Comparison of ENCODE assay signal across 8 cellular contexts in genomic region chr1:145892486-145893087, GRCh38. TPM values are rescaled to one million over a fixed set of nuclear protein-coding genes. Genes with fewer than 3 reads are reported as not detected.
DNase-seq lines count a peak whose midpoint lies in the region; ATAC-seq and TF ChIP-seq lines count a peak whose summit lies in the region.

No MANE protein-coding gene starts in this region.

- H3K4ac ChIP-seq in mesendoderm (ENCODE audit: low read depth, low read length), result no peak overlapping the region

- H3K36me3 ChIP-seq in mesendoderm (ENCODE audit: control insufficient read depth, insufficient read depth, low read length), result no peaks in the 10 kb centered on the region
- no peaks in the 10 kb centered on the region for H3K36me3 ChIP-seq in uterus

- no peak for TF ChIP-seq POLR2A in uterus (IDR thresholded peaks at IDR 0.05)

- H3K79me2 ChIP-seq in mesendoderm (ENCODE audit: control insufficient read depth, insufficient read depth, low read length), result no peaks in the 10 kb centered on the region

- H2AK5ac ChIP-seq in mesendoderm (ENCODE audit: low read length), result no peak overlapping the region

- TF ChIP-seq CTCF in uterus (IDR thresholded peaks at IDR 0.05), result no peak

- H3K4me3 ChIP-seq in mesendoderm (ENCODE audit: low read length) (no peak overlapping the region), uterus (no peak overlapping the region)

- H3K56ac ChIP-seq in mesendoderm (ENCODE audit: low read length), result peak overlapping the region; percentile 70

- H2BK5ac ChIP-seq in mesendoderm (ENCODE audit: low read length), result no peak overlapping the region

- peak overlapping the region; percentile 41 for H4K5ac ChIP-seq in mesendoderm (ENCODE audit: low read length)

- no peaks in the 10 kb centered on the region for H3K9me3 ChIP-seq in uterus

- ATAC-seq in HG03196 (IDR thresholded peaks at IDR 0.05; ENCODE audit: unreplicated experiment), result no peak
- ATAC-seq in GM18868 (IDR thresholded peaks at IDR 0.05; ENCODE audit: unreplicated experiment), result no peak

- peak overlapping the region; percentile 18 for H3K4me2 ChIP-seq in mesendoderm (ENCODE audit: low read length)

- no peak overlapping the region for H3K23ac ChIP-seq in mesendoderm (ENCODE audit: low read length)

- H3K4me1 ChIP-seq in mesendoderm (ENCODE audit: control insufficient read depth, low read depth, low read length) (peaks cover 4% of the 10 kb centered on the region), uterus (peaks cover 5 to 8% of the 10 kb centered on the region in 2 donors)

- no CpG with 5 or more reads among the region's 3 CpGs for WGBS in mesendoderm (ENCODE audit: extremely low coverage, insufficient coverage, low lambda C conversion rate)

- no peak overlapping the region for H2BK15ac ChIP-seq in mesendoderm (replicated peaks; ENCODE audit: low read depth)

- peak; percentile 62 for DNase-seq in NCI-H2196 (lab: John Stamatoyannopoulos, UW; ENCODE audit: unreplicated experiment)
- no peak for DNase-seq in NCI-H2196 treated with DMSO at 0.1 percent for 48 hours (lab: John Stamatoyannopoulos, UW; ENCODE audit: unreplicated experiment)
- DNase-seq in mesendoderm, result no peak
- DNase-seq in uterus, result peak; percentile 34 to 67
- DNase-seq in NK-92 treated with Interleukin-12 subunit alpha and Interleukin-12 subunit beta, amount 100 ng/mL, for 24 hours (lab: John Stamatoyannopoulos, UW), result no peak

- H3K27me3 ChIP-seq in mesendoderm (ENCODE audit: insufficient read depth, low read length, poor library complexity) (no peaks in the 10 kb centered on the region), uterus (no peaks in the 10 kb centered on the region)

- H3K9ac ChIP-seq in mesendoderm (ENCODE audit: low read length), result peak overlapping the region; percentile 43

- no peak overlapping the region for H2BK120ac ChIP-seq in mesendoderm (ENCODE audit: low read depth, low read length)

- H3K18ac ChIP-seq in mesendoderm (ENCODE audit: low read length), result peak overlapping the region; percentile 54

- H4K8ac ChIP-seq in mesendoderm (ENCODE audit: low read depth, low read length), result no peak overlapping the region

- peak overlapping the region; percentile 87 for H3K27ac ChIP-seq in cingulate gyrus (ENCODE audit: low read depth, low read length)
- H3K27ac ChIP-seq in mesendoderm (ENCODE audit: low read depth, low read length), result no peak overlapping the region
- peak overlapping the region; percentile 95 to 96 for H3K27ac ChIP-seq in uterus

- intact Hi-C loops in uterus (cut with DNase I; ENCODE audit: low total_unique reads), result loop anchor here (10.0 kb wide), 1 partner anchor 122 kb away; no protein-coding TSS in a partner anchor

- no peaks in the 10 kb centered on the region for H3K79me1 ChIP-seq in mesendoderm (ENCODE audit: low read length)

RNA-seq across cellular contexts. Expression of gene ANKRD35, which starts 6.9 kb away (rescaled TPM):
- polyA plus RNA-seq in mesendoderm (2013, experiment 1 of 2), result 0.80 TPM
- polyA plus RNA-seq in mesendoderm (2013, experiment 2 of 2), result 0.78 TPM
- total RNA-seq in uterus, result 1 to 10 TPM in 3 of 4 donors, under 1 TPM in 1; 0.77 to 8.8 (median 5.4) TPM

RNA-seq across cellular contexts. Expression of gene ITGA10, which starts 17.3 kb away (rescaled TPM):
- 0.11 TPM for polyA plus RNA-seq in mesendoderm (2013, experiment 1 of 2)
- 0.10 TPM for polyA plus RNA-seq in mesendoderm (2013, experiment 2 of 2)
- 10 to 100 TPM in 1 of 4 donors, 1 to 10 TPM in 3; 2.7 to 19.9 (median 4.0) TPM for total RNA-seq in uterus

RNA-seq across cellular contexts. Expression of gene PEX11B, which starts 25.9 kb away (rescaled TPM):
- 6.8 TPM for polyA plus RNA-seq in mesendoderm (2013, experiment 1 of 2)
- polyA plus RNA-seq in mesendoderm (2013, experiment 2 of 2), result 6.1 TPM
- total RNA-seq in uterus, result 10 to 100 TPM; 26.1 to 46.3 (median 36.0) TPM

RNA-seq across cellular contexts. Expression of gene PIAS3, which starts 33.7 kb away (rescaled TPM):
- 31.2 TPM for polyA plus RNA-seq in mesendoderm (2013, experiment 1 of 2)
- 29.8 TPM for polyA plus RNA-seq in mesendoderm (2013, experiment 2 of 2)
- total RNA-seq in uterus, result 10 to 100 TPM; 10.2 to 88.6 (median 24.5) TPM

RNA-seq across cellular contexts. Expression of gene RBM8A, which starts 34.7 kb away (rescaled TPM):
- 413 TPM for polyA plus RNA-seq in mesendoderm (2013, experiment 1 of 2)
- 408 TPM for polyA plus RNA-seq in mesendoderm (2013, experiment 2 of 2)
- 100 to 1,000 TPM; 118 to 226 (median 146) TPM for total RNA-seq in uterus

Comparison
In these comparisons a context has a peak if more than half of its experiments do, and no peak if none do; other contexts are left out.
1. DNase-seq: peak in NCI-H2196 (single experiment) and uterus (2 of 2); none in NCI-H2196 treated with DMSO at 0.1 percent for 48 hours (single experiment), mesendoderm (single experiment) and NK-92 treated with Interleukin-12 subunit alpha and Interleukin-12 subunit beta, amount 100 ng/mL, for 24 hours (single experiment).